In genomic region chr5:53118879-53119278, GRCh38 we compare ENCODE assay signal across 38 cellular contexts.
"Had no signal": no experiment of that assay in that cellular context is flagged by ENCODE, and none has a peak within 500 bp of the region (broad histone marks: within the 10 kb centered on the region; RNA-seq: fewer than 3 reads in every experiment).

No MANE protein-coding gene starts in this region.

- H3K4me1 Mint-ChIP-seq: activated CD4-positive, alpha-beta memory T cell treated with anti-CD3 and anti-CD28 coated beads, Interleukin-2, amount 10 ng/mL, durations not matched to agents 7 days and 5 days; activated CD4-positive, alpha-beta T cell treated with anti-CD3 and anti-CD28 coated beads for 36 hours; activated CD4-positive, alpha-beta T cell treated with anti-CD3 and anti-CD28 coated beads, Interleukin-2, amount 10 ng/mL, durations not matched to agents 7 days and 5 days; activated naive CD8-positive, alpha-beta T cell treated with anti-CD3 and anti-CD28 coated beads, Interleukin-2, amount 10 ng/mL, durations not matched to agents 7 days and 5 days; activated naive CD8-positive, alpha-beta T cell treated with anti-CD3 and anti-CD28 coated beads, Interleukin-2, amount 50 U/mL, for 24 hours; brain; central memory CD8-positive, alpha-beta T cell had no signal

- H3K36me3 ChIP-seq: ascending aorta, cardiac muscle cell, WERI-Rb-1 had no signal

- DNase-seq: activated CD4-positive, alpha-beta memory T cell treated with anti-CD3 and anti-CD28 coated beads, Interleukin-2, amount 10 ng/mL, durations not matched to agents 7 days and 5 days; activated CD4-positive, alpha-beta T cell treated with anti-CD3 and anti-CD28 coated beads for 1 hour; activated CD4-positive, alpha-beta T cell treated with anti-CD3 and anti-CD28 coated beads for 36 hours; activated CD4-positive, alpha-beta T cell treated with anti-CD3 and anti-CD28 coated beads for 48 hours; activated CD4-positive, alpha-beta T cell treated with anti-CD3 and anti-CD28 coated beads, Interleukin-2, amount 10 ng/mL, durations not matched to agents 7 days and 5 days; activated CD4-positive, alpha-beta T cell treated with anti-CD3 and anti-CD28 coated beads, Interleukin-2, amount 50 U/mL, for 48 hours; activated CD4-positive, CD25-positive, alpha-beta regulatory T cell; activated CD8-positive, alpha-beta memory T cell treated with anti-CD3 and anti-CD28 coated beads for 24 hours; activated CD8-positive, alpha-beta memory T cell treated with anti-CD3 and anti-CD28 coated beads, Interleukin-2, amount 10 ng/mL, durations not matched to agents 7 days and 5 days; activated CD8-positive, alpha-beta memory T cell treated with anti-CD3 and anti-CD28 coated beads, Interleukin-2, amount 50 U/mL, for 48 hours; activated CD8-positive, alpha-beta T cell treated with anti-CD3 and anti-CD28 coated beads, Interleukin-2, amount 10 ng/mL, durations not matched to agents 7 days and 5 days; activated effector memory CD4-positive, alpha-beta T cell treated with Interleukin-2 at 50 U/mL for 16 hours; activated gamma-delta T cell; activated naive CD4-positive, alpha-beta T cell treated with anti-CD3 and anti-CD28 coated beads, Interleukin-2, amount 10 ng/mL, durations not matched to agents 7 days and 5 days; activated naive CD4-positive, alpha-beta T cell treated with Interleukin-2 at 50 U/mL for 16 hours; activated naive CD8-positive, alpha-beta T cell treated with anti-CD3 and anti-CD28 coated beads, Interleukin-2, amount 10 ng/mL, durations not matched to agents 7 days and 5 days; activated naive CD8-positive, alpha-beta T cell treated with anti-CD3 and anti-CD28 coated beads, Interleukin-2, amount 50 U/mL, for 24 hours; activated T-cell treated with anti-CD3 and anti-CD28 coated beads, Interleukin-2, amount 50 U/mL, for 24 hours; activated T-cell treated with anti-CD3 and anti-CD28 coated beads, Interleukin-2, amount 50 U/mL, for 48 hours; amygdala; anterior cingulate cortex; caudate nucleus; cerebellar nuclear complex; SW 1271; T-helper 1 cell; T-helper 2 cell; T-helper 9 cell; WERI-Rb-1 had no signal

- H3K27me3 ChIP-seq: ascending aorta, cardiac muscle cell had no signal

- H3K4me1 ChIP-seq: ascending aorta had no signal

- H3K36me3 Mint-ChIP-seq: activated CD8-positive, alpha-beta memory T cell treated with anti-CD3 and anti-CD28 coated beads, Interleukin-2, amount 10 ng/mL, durations not matched to agents 7 days and 5 days; activated naive CD4-positive, alpha-beta T cell treated with anti-CD3 and anti-CD28 coated beads, Interleukin-2, amount 10 ng/mL, durations not matched to agents 7 days and 5 days; activated naive CD8-positive, alpha-beta T cell; activated naive CD8-positive, alpha-beta T cell treated with anti-CD3 and anti-CD28 coated beads, Interleukin-2, amount 10 ng/mL, durations not matched to agents 7 days and 5 days; brain; WTC11 had no signal

- H3K27me3 Mint-ChIP-seq: activated CD4-positive, alpha-beta memory T cell treated with anti-CD3 and anti-CD28 coated beads, Interleukin-2, amount 10 ng/mL, durations not matched to agents 7 days and 5 days; activated CD4-positive, alpha-beta T cell treated with anti-CD3 and anti-CD28 coated beads for 36 hours; activated CD8-positive, alpha-beta memory T cell treated with anti-CD3 and anti-CD28 coated beads, Interleukin-2, amount 10 ng/mL, durations not matched to agents 7 days and 5 days; activated naive CD8-positive, alpha-beta T cell; activated T-cell treated with anti-CD3 and anti-CD28 coated beads, Interleukin-2, amount 50 U/mL, for 24 hours had no signal

- H3K9me3 ChIP-seq: ascending aorta had no signal

- H3K4me3 Mint-ChIP-seq: activated CD4-positive, alpha-beta memory T cell treated with anti-CD3 and anti-CD28 coated beads, Interleukin-2, amount 10 ng/mL, durations not matched to agents 7 days and 5 days; activated CD4-positive, alpha-beta T cell treated with anti-CD3 and anti-CD28 coated beads for 36 hours; activated CD4-positive, alpha-beta T cell treated with anti-CD3 and anti-CD28 coated beads, Interleukin-2, amount 10 ng/mL, durations not matched to agents 7 days and 5 days; activated CD8-positive, alpha-beta memory T cell treated with anti-CD3 and anti-CD28 coated beads, Interleukin-2, amount 10 ng/mL, durations not matched to agents 7 days and 5 days; activated CD8-positive, alpha-beta T cell treated with anti-CD3 and anti-CD28 coated beads, Interleukin-2, amount 10 ng/mL, durations not matched to agents 7 days and 5 days; activated naive CD4-positive, alpha-beta T cell treated with anti-CD3 and anti-CD28 coated beads, Interleukin-2, amount 10 ng/mL, durations not matched to agents 7 days and 5 days; activated naive CD8-positive, alpha-beta T cell; activated naive CD8-positive, alpha-beta T cell treated with anti-CD3 and anti-CD28 coated beads, Interleukin-2, amount 10 ng/mL, durations not matched to agents 7 days and 5 days; activated naive CD8-positive, alpha-beta T cell treated with anti-CD3 and anti-CD28 coated beads, Interleukin-2, amount 50 U/mL, for 24 hours; activated T-cell treated with anti-CD3 and anti-CD28 coated beads, Interleukin-2, amount 50 U/mL, for 24 hours; brain; central memory CD8-positive, alpha-beta T cell; T-helper 1 cell treated with Interleukin-12 subunit alpha and Interleukin-12 subunit beta and Interleukin-4 antibody, amounts not matched to agents 30 μg/mL and 1 μg/mL, for 36 hours; T-helper 2 cell treated with Interferon-gamma antibody and Interleukin-4, amounts not matched to agents 5 μg/mL and 100 μg/mL, for 36 hours; WTC11 had no signal

- H3K4me3 ChIP-seq: ascending aorta, cardiac muscle cell had no signal

- H3K27ac ChIP-seq: ascending aorta, cardiac muscle cell, WERI-Rb-1 had no signal

- ATAC-seq: activated CD4-positive, alpha-beta T cell treated with anti-CD3 and anti-CD28 coated beads for 36 hours; activated CD4-positive, CD25-positive, alpha-beta regulatory T cell treated with anti-CD3 and anti-CD28 coated beads, Interleukin-2, amount 50 U/mL, for 24 hours; activated CD8-positive, alpha-beta memory T cell treated with anti-CD3 and anti-CD28 coated beads, Interleukin-2, amount 10 ng/mL, durations not matched to agents 7 days and 5 days; activated CD8-positive, alpha-beta T cell treated with anti-CD3 and anti-CD28 coated beads, Interleukin-2, amount 10 ng/mL, durations not matched to agents 7 days and 5 days; activated naive CD8-positive, alpha-beta T cell treated with anti-CD3 and anti-CD28 coated beads, Interleukin-2, amount 50 U/mL, for 24 hours; WTC11 had no signal

- H3K9me3 Mint-ChIP-seq: activated CD4-positive, alpha-beta memory T cell treated with anti-CD3 and anti-CD28 coated beads, Interleukin-2, amount 10 ng/mL, durations not matched to agents 7 days and 5 days; activated CD4-positive, alpha-beta T cell treated with anti-CD3 and anti-CD28 coated beads, Interleukin-2, amount 10 ng/mL, durations not matched to agents 7 days and 5 days; activated naive CD4-positive, alpha-beta T cell treated with anti-CD3 and anti-CD28 coated beads, Interleukin-2, amount 10 ng/mL, durations not matched to agents 7 days and 5 days; activated naive CD8-positive, alpha-beta T cell treated with anti-CD3 and anti-CD28 coated beads, Interleukin-2, amount 10 ng/mL, durations not matched to agents 7 days and 5 days; activated naive CD8-positive, alpha-beta T cell treated with anti-CD3 and anti-CD28 coated beads, Interleukin-2, amount 50 U/mL, for 24 hours; activated T-cell treated with anti-CD3 and anti-CD28 coated beads, Interleukin-2, amount 50 U/mL, for 24 hours; activated T-helper 2 cell treated with anti-CD3 and anti-CD28 coated beads, Interferon-gamma antibody, Interleukin-2, Interleukin-4, amounts not matched to agents 10 μg/mL and 5 μg/mL and 100 μg/mL, durations not matched to agents 14 hours and 24 hours and 36 hours; brain; central memory CD8-positive, alpha-beta T cell; T-helper 1 cell treated with Interleukin-12 subunit alpha and Interleukin-12 subunit beta and Interleukin-4 antibody, amounts not matched to agents 30 μg/mL and 1 μg/mL, for 36 hours; T-helper 2 cell treated with Interferon-gamma antibody and Interleukin-4, amounts not matched to agents 5 μg/mL and 100 μg/mL, for 36 hours; WTC11 had no signal

- H3K27ac Mint-ChIP-seq: activated CD4-positive, alpha-beta memory T cell treated with anti-CD3 and anti-CD28 coated beads, Interleukin-2, amount 10 ng/mL, durations not matched to agents 7 days and 5 days; activated CD4-positive, alpha-beta T cell treated with anti-CD3 and anti-CD28 coated beads for 36 hours; activated CD4-positive, alpha-beta T cell treated with anti-CD3 and anti-CD28 coated beads, Interleukin-2, amount 10 ng/mL, durations not matched to agents 7 days and 5 days; activated CD8-positive, alpha-beta memory T cell treated with anti-CD3 and anti-CD28 coated beads, Interleukin-2, amount 10 ng/mL, durations not matched to agents 7 days and 5 days; activated CD8-positive, alpha-beta T cell treated with anti-CD3 and anti-CD28 coated beads, Interleukin-2, amount 10 ng/mL, durations not matched to agents 7 days and 5 days; activated naive CD4-positive, alpha-beta T cell treated with anti-CD3 and anti-CD28 coated beads, Interleukin-2, amount 10 ng/mL, durations not matched to agents 7 days and 5 days; activated naive CD8-positive, alpha-beta T cell; activated naive CD8-positive, alpha-beta T cell treated with anti-CD3 and anti-CD28 coated beads, Interleukin-2, amount 10 ng/mL, durations not matched to agents 7 days and 5 days; activated naive CD8-positive, alpha-beta T cell treated with anti-CD3 and anti-CD28 coated beads, Interleukin-2, amount 50 U/mL, for 24 hours; activated T-cell treated with anti-CD3 and anti-CD28 coated beads, Interleukin-2, amount 50 U/mL, for 24 hours; activated T-helper 2 cell treated with anti-CD3 and anti-CD28 coated beads, Interferon-gamma antibody, Interleukin-2, Interleukin-4, amounts not matched to agents 10 μg/mL and 5 μg/mL and 100 μg/mL, durations not matched to agents 14 hours and 24 hours and 36 hours; brain; T-helper 1 cell treated with Interleukin-12 subunit alpha and Interleukin-12 subunit beta and Interleukin-4 antibody, amounts not matched to agents 30 μg/mL and 1 μg/mL, for 36 hours; T-helper 2 cell treated with Interferon-gamma antibody and Interleukin-4, amounts not matched to agents 5 μg/mL and 100 μg/mL, for 36 hours; WTC11 had no signal
